In genomic region chr6:155327326-155328073, GRCh38 we compare ENCODE assay signal across 8 cellular contexts. TPM values are rescaled to one million over a fixed set of nuclear protein-coding genes. Genes with fewer than 3 reads are reported as not detected.
DNase-seq lines count a peak whose midpoint lies in the region; ATAC-seq and TF ChIP-seq lines count a peak whose summit lies in the region.

No MANE protein-coding gene starts in this region.

- H3K27ac Mint-ChIP-seq in activated T-cell treated with anti-CD3 and anti-CD28 coated beads, Interleukin-2, amount 50 U/mL, for 24 hours, result no peak overlapping the region

- H3K36me3 Mint-ChIP-seq in activated T-cell treated with anti-CD3 and anti-CD28 coated beads, Interleukin-2, amount 50 U/mL, for 24 hours (ENCODE audit: low read depth), result no peaks in the 10 kb centered on the region

- H3K36me3 ChIP-seq in ovary, result no peaks in the 10 kb centered on the region
- no peaks in the 10 kb centered on the region for H3K36me3 ChIP-seq in tibial nerve

- no peak overlapping the region for H3K4me3 ChIP-seq in AG09309 (ENCODE audit: control insufficient read depth, low read depth, low read length)
- H3K4me3 ChIP-seq in fibroblast of mammary gland (ENCODE audit: control insufficient read depth, low read depth, low read length), result no peak overlapping the region
- H3K4me3 ChIP-seq in ovary, result no peak overlapping the region
- no peak overlapping the region for H3K4me3 ChIP-seq in tibial nerve

- peak; percentile 46 for DNase-seq in AG09309 (ENCODE audit: low read depth)
- DNase-seq in HS-27A (ENCODE audit: low read depth), result peak; percentile 29
- peak; percentile 86 for DNase-seq in OCI-M1 (lab: John Stamatoyannopoulos, UW)
- DNase-seq in activated T-cell treated with anti-CD3 and anti-CD28 coated beads, Interleukin-2, amount 50 U/mL, for 24 hours, result peak; percentile 68
- DNase-seq in fibroblast of mammary gland (ENCODE audit: low read depth), result peak; percentile 77
- DNase-seq in ovary, result peak; percentile 56 to 78 (median 68)
- peak in 1 of 2 donors; percentile 42 for DNase-seq in tibial nerve (ENCODE audit: low spot score in 2 of 2)

- no peaks in the 10 kb centered on the region for H3K4me1 ChIP-seq in ovary (ENCODE audit: insufficient read depth)
- H3K4me1 ChIP-seq in tibial nerve, result peaks cover 0 to 4% (median 0%) of the 10 kb centered on the region in 4 donors

- H3K27me3 ChIP-seq in ovary (no peaks in the 10 kb centered on the region), tibial nerve (no peaks in the 10 kb centered on the region)

- intact Hi-C loops in ovary (cut with DNase I), result loop anchor here (5.0 to 10.0 kb wide), 3 partner anchors 167 to 207 kb away; no protein-coding TSS in a partner anchor

- peak; percentile 65 for TF ChIP-seq CTCF in AG09309 (IDR thresholded peaks at IDR 0.05; ENCODE audit: control insufficient read depth, insufficient read depth, low read depth, low read length, missing control alignments)
- peak; percentile 72 for TF ChIP-seq CTCF in fibroblast of mammary gland (conservative IDR thresholded peaks at IDR 0.05; ENCODE audit: control insufficient read depth, insufficient read depth, low read depth, low read length)
- peak; percentile 69 to 87 (median 81) for TF ChIP-seq CTCF in ovary (IDR thresholded peaks at IDR 0.05)
- peak; percentile 68 to 89 (median 81) for TF ChIP-seq CTCF in tibial nerve (IDR thresholded peaks at IDR 0.05)

- no peak overlapping the region for H3K27ac ChIP-seq in ovary
- H3K27ac ChIP-seq in tibial nerve, result no peak overlapping the region

- 0% methylated on average over 1 of the region's 1 CpG for WGBS in ovary, 3 donors
- WGBS in tibial nerve, 2 donors, result 0% methylated on average over 1 of the region's 1 CpG

- no peak overlapping the region for H3K4me3 Mint-ChIP-seq in activated T-cell treated with anti-CD3 and anti-CD28 coated beads, Interleukin-2, amount 50 U/mL, for 24 hours

- H3K9me3 Mint-ChIP-seq in activated T-cell treated with anti-CD3 and anti-CD28 coated beads, Interleukin-2, amount 50 U/mL, for 24 hours, result no peaks in the 10 kb centered on the region

- no peak for TF ChIP-seq EP300 in ovary (IDR thresholded peaks at IDR 0.05)
- no peak for TF ChIP-seq EP300 in tibial nerve (IDR thresholded peaks at IDR 0.05)

- no peaks in the 10 kb centered on the region for H3K27me3 Mint-ChIP-seq in activated T-cell treated with anti-CD3 and anti-CD28 coated beads, Interleukin-2, amount 50 U/mL, for 24 hours

- no peaks in the 10 kb centered on the region for H3K9me3 ChIP-seq in ovary
- no peaks in the 10 kb centered on the region for H3K9me3 ChIP-seq in tibial nerve

- no peak for TF ChIP-seq POLR2A in ovary (IDR thresholded peaks at IDR 0.05)
- TF ChIP-seq POLR2A in tibial nerve (IDR thresholded peaks at IDR 0.05), result no peak

- ATAC-seq in GM19035 (IDR thresholded peaks at IDR 0.05; ENCODE audit: unreplicated experiment), result peak; percentile 68

- peaks cover 25% of the 10 kb centered on the region for H3K4me1 Mint-ChIP-seq in activated T-cell treated with anti-CD3 and anti-CD28 coated beads, Interleukin-2, amount 50 U/mL, for 24 hours (ENCODE audit: low read depth)

RNA-seq across cellular contexts. Expression of gene TFB1M, which starts 13.2 kb away (rescaled TPM):
- total RNA-seq in ovary (10 to 100 TPM in 5 of 7 donors, 1 to 10 TPM in 2; 6.7 to 18.5 (median 14.6) TPM), tibial nerve (10 to 100 TPM; 21.4 to 52.7 (median 22.1) TPM)
- polyA plus RNA-seq in ovary, result 10 to 100 TPM in 1 of 2 donors, 1 to 10 TPM in 1; 9.6 to 16.0 TPM
